19 cellular contexts compared by ENCODE assay signal in the genomic region with DNA sequence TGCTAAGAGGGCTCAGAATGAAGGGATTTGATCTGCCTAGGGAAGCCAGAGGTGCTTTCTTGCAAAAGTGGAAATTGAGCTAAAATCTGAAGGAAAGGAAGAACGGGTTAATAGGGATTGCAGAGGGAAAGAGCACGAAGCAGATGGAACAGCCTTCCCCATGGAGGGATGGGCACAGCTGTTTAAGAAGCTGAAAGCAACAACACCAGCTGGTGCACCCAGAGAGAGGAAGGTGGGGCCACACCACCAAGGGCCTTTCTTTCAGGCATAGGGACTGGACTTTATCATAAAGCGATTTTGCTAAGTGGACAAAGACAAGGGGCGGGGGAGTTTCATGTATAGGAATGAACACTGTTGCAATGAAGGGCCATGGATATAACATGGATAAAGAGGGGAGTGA.
"Had no signal": no experiment of that assay in that cellular context is flagged by ENCODE, and none has a peak within 500 bp of the region (broad histone marks: within the 10 kb centered on the region; RNA-seq: fewer than 3 reads in every experiment).

No MANE protein-coding gene starts in this region.

- H3K4me1 Mint-ChIP-seq: activated CD4-positive, alpha-beta memory T cell treated with anti-CD3 and anti-CD28 coated beads, Interleukin-2, amount 10 ng/mL, durations not matched to agents 7 days and 5 days; activated naive CD4-positive, alpha-beta T cell treated with anti-CD3 and anti-CD28 coated beads, Interleukin-2, amount 50 U/mL, for 24 hours; endodermal cell; naive thymus-derived CD8-positive, alpha-beta T cell had no signal

- H3K27ac Mint-ChIP-seq: activated CD4-positive, alpha-beta memory T cell treated with anti-CD3 and anti-CD28 coated beads, Interleukin-2, amount 10 ng/mL, durations not matched to agents 7 days and 5 days; activated naive CD4-positive, alpha-beta T cell treated with anti-CD3 and anti-CD28 coated beads, Interleukin-2, amount 50 U/mL, for 24 hours; endodermal cell; naive thymus-derived CD8-positive, alpha-beta T cell; WTC11 had no signal

- H3K9me3 Mint-ChIP-seq: activated CD4-positive, alpha-beta memory T cell treated with anti-CD3 and anti-CD28 coated beads, Interleukin-2, amount 10 ng/mL, durations not matched to agents 7 days and 5 days; activated naive CD4-positive, alpha-beta T cell treated with anti-CD3 and anti-CD28 coated beads, Interleukin-2, amount 50 U/mL, for 24 hours had no signal

- H3K36me3 Mint-ChIP-seq: activated naive CD4-positive, alpha-beta T cell treated with anti-CD3 and anti-CD28 coated beads, Interleukin-2, amount 50 U/mL, for 24 hours; naive thymus-derived CD8-positive, alpha-beta T cell; WTC11 had no signal

- DNase-seq: activated CD4-positive, alpha-beta memory T cell treated with anti-CD3 and anti-CD28 coated beads, Interleukin-2, amount 10 ng/mL, durations not matched to agents 7 days and 5 days; activated CD4-positive, alpha-beta T cell treated with anti-CD3 and anti-CD28 coated beads for 4 hours; activated effector memory CD4-positive, alpha-beta T cell treated with Interleukin-2 at 50 U/mL for 16 hours; activated T-cell treated with anti-CD3 and anti-CD28 coated beads, Interleukin-2, amount 50 U/mL, for 4 hours; adrenal gland; dorsolateral prefrontal cortex; endodermal cell; gastrocnemius medialis; hippocampal formation; left lung; mammary epithelial cell; naive thymus-derived CD8-positive, alpha-beta T cell; right cardiac atrium; small intestine; stimulated activated CD4-positive, alpha-beta T cell treated with anti-CD3 and anti-CD28 coated beads, Interleukin-4, amount 100 ng/mL, for 24 hours; stimulated activated naive CD4-positive, alpha-beta T cell treated with Interleukin-2 at 50 U/mL for 16 hours; substantia nigra had no signal

- ATAC-seq: activated T-cell treated with anti-CD3 and anti-CD28 coated beads, Interleukin-2, amount 50 U/mL, for 4 hours; gastrocnemius medialis; left lung; naive thymus-derived CD8-positive, alpha-beta T cell; right cardiac atrium; WTC11 had no signal

- H3K4me3 Mint-ChIP-seq: activated CD4-positive, alpha-beta memory T cell treated with anti-CD3 and anti-CD28 coated beads, Interleukin-2, amount 10 ng/mL, durations not matched to agents 7 days and 5 days; activated naive CD4-positive, alpha-beta T cell treated with anti-CD3 and anti-CD28 coated beads, Interleukin-2, amount 50 U/mL, for 24 hours; activated T-cell treated with anti-CD3 and anti-CD28 coated beads, Interleukin-2, amount 50 U/mL, for 4 hours; endodermal cell; naive thymus-derived CD8-positive, alpha-beta T cell; WTC11 had no signal
